Comparison of ENCODE assay signal across 8 cellular contexts in genomic region chr21:39444406-39445145, GRCh38. TPM values are rescaled to one million over a fixed set of nuclear protein-coding genes. Genes with fewer than 3 reads are reported as not detected.
DNase-seq lines count a peak whose midpoint lies in the region; ATAC-seq and TF ChIP-seq lines count a peak whose summit lies in the region.

No MANE protein-coding gene starts in this region.

- TF ChIP-seq CTCF in coronary artery (IDR thresholded peaks at IDR 0.05) = no peak
- no peak for TF ChIP-seq CTCF in vagina (IDR thresholded peaks at IDR 0.05)
- TF ChIP-seq CTCF in GM20000 (IDR thresholded peaks at IDR 0.05; ENCODE audit: extremely low read depth, missing control alignments) = no peak

- H3K27ac ChIP-seq in coronary artery (peak overlapping the region; percentile 92 to 95), vagina (peak overlapping the region; percentile 90)

- H3K4me1 ChIP-seq in ES-I3 (ENCODE audit: insufficient read depth, low read length) (0 out of 2 replicates have a peak, but pooled peaks cover 3% of the 10 kb centered on the region), vagina (peaks cover 13% of the 10 kb centered on the region)

- H3K4me3 ChIP-seq in coronary artery (peak overlapping the region; percentile 94), vagina (peak overlapping the region; percentile 72 to 82)

- H3K36me3 ChIP-seq in ES-I3 (ENCODE audit: insufficient read depth, low read length) (no peaks in the 10 kb centered on the region), vagina (no peaks in the 10 kb centered on the region)

- H3K4me3 Mint-ChIP-seq in memory B cell = peak overlapping the region; percentile 91

- H3K9ac ChIP-seq in ES-I3 (ENCODE audit: low read depth, low read length) = peak overlapping the region; percentile 95; the same call in 1 of the 2 replicates

- intact Hi-C loops in vagina (cut with DNase I) = no loop called here

- H3K27ac Mint-ChIP-seq in memory B cell = peak overlapping the region; percentile 93

- DNase-seq in NCI-H82 (lab: John Stamatoyannopoulos, UW) (peak; percentile 77), coronary artery (ENCODE audit: low spot score) (no peak), memory B cell (ENCODE audit: low spot score in 2 of 2) (no peak), vagina (ENCODE audit: extremely low spot score in 2 of 2) (no peak), GM20000 (ENCODE audit: low spot score) (no peak), RPMI8226 (no peak), pons (ENCODE audit: low spot score) (no peak)

- no peaks in the 10 kb centered on the region for H3K36me3 Mint-ChIP-seq in memory B cell

- no peak for ATAC-seq in memory B cell (ENCODE audit: low read depth)

- no peaks in the 10 kb centered on the region for H3K9me3 Mint-ChIP-seq in memory B cell

- no peaks in the 10 kb centered on the region for H3K27me3 ChIP-seq in vagina

- peaks cover 19% of the 10 kb centered on the region for H3K27me3 Mint-ChIP-seq in memory B cell

- H3K9me3 ChIP-seq in ES-I3 (ENCODE audit: control insufficient read depth, insufficient read depth, low read length) = no peaks in the 10 kb centered on the region
- no peaks in the 10 kb centered on the region for H3K9me3 ChIP-seq in vagina

- no peak for TF ChIP-seq POLR2A in vagina (IDR thresholded peaks at IDR 0.05)

- H3K4me1 Mint-ChIP-seq in memory B cell = peaks cover 8% of the 10 kb centered on the region

RNA-seq across cellular contexts. Expression of gene LCA5L, which starts 1.0 kb away (rescaled TPM):
- total RNA-seq in vagina = not detected

RNA-seq across cellular contexts. Expression of gene SH3BGR, which starts 7.2 kb away (rescaled TPM):
- 1.2 TPM for total RNA-seq in vagina
